In the genomic region with DNA sequence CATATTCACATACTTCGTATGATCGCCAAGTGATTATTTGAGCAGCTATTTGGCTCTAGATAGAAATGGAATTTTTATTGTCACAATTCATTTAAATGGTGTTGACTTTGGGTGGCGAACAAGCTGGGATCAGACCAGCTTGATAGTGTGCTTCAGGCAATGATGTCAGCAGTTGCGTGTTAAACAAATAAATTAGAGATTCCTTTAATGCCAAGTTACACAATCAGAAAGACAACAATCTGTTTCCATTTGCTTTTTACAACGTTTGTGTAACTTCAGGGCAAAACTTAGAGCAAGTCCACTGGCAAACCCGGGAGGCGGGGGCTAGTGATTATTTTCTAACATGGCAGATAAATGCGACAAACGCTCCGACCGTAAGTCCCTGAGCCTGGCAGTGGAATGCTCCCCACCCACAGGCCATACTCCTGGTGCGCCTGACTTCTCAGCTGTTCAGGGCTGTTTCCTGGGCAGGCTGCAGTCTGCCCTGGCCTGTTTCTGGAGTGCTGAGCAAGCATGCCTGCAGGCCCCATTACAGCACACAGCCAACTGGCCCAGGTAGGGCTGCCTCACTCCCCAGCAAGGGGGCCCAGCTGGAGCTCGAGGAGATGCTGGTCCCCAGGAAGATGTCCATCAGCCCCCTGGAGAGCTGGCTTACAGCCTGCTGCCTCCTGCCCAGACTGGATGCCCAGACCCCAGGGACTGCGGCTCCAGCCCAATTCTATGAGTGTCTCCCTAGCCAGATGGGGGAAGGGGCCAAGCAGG, we compare ENCODE assay signal across 1 cellular context.
TF ChIP-seq lines count a peak whose summit lies in the region.

No MANE protein-coding gene starts in this region.

TF ChIP-seq in HEK293, 187 proteins besides CTCF, POLR2A, EP300 and RAD21 (continued from another document and continues in another):
- TF ChIP-seq, protein P1, sequence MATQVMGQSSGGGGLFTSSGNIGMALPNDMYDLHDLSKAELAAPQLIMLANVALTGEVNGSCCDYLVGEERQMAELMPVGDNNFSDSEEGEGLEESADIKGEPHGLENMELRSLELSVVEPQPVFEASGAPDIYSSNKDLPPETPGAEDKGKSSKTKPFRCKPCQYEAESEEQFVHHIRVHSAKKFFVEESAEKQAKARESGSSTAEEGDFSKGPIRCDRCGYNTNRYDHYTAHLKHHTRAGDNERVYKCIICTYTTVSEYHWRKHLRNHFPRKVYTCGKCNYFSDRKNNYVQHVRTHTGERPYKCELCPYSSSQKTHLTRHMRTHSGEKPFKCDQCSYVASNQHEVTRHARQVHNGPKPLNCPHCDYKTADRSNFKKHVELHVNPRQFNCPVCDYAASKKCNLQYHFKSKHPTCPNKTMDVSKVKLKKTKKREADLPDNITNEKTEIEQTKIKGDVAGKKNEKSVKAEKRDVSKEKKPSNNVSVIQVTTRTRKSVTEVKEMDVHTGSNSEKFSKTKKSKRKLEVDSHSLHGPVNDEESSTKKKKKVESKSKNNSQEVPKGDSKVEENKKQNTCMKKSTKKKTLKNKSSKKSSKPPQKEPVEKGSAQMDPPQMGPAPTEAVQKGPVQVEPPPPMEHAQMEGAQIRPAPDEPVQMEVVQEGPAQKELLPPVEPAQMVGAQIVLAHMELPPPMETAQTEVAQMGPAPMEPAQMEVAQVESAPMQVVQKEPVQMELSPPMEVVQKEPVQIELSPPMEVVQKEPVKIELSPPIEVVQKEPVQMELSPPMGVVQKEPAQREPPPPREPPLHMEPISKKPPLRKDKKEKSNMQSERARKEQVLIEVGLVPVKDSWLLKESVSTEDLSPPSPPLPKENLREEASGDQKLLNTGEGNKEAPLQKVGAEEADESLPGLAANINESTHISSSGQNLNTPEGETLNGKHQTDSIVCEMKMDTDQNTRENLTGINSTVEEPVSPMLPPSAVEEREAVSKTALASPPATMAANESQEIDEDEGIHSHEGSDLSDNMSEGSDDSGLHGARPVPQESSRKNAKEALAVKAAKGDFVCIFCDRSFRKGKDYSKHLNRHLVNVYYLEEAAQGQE (tag by site-specific recombination; IDR thresholded peaks at IDR 0.05): 0 out of 2 replicates have a peak, but pooled peaks have one; percentile 9
- TF ChIP-seq ZNF837 (tag by site-specific recombination; IDR thresholded peaks at IDR 0.05) (no peak), ZNF354C (tag by site-specific recombination; IDR thresholded peaks at IDR 0.05; ENCODE audit: borderline replicate concordance, low read depth) (no peak), ZNF37A (tag by site-specific recombination; IDR thresholded peaks at IDR 0.05) (no peak), ZNF184 (tag by site-specific recombination; IDR thresholded peaks at IDR 0.05) (peak; percentile 94), ZNF701 (tag by site-specific recombination; IDR thresholded peaks at IDR 0.05) (no peak), ZNF248 (tag by site-specific recombination; IDR thresholded peaks at IDR 0.05) (no peak), ZSCAN16 (tag by site-specific recombination; IDR thresholded peaks at IDR 0.05) (0 out of 2 replicates have a peak, but pooled peaks have one; percentile 67), ZNF24 (tag by site-specific recombination; IDR thresholded peaks at IDR 0.05) (peak; percentile 98), ZNF48 (tag by site-specific recombination; IDR thresholded peaks at IDR 0.05) (no peak), SP2 (tag by site-specific recombination; IDR thresholded peaks at IDR 0.05) (peak; percentile 31; the same call in 1 of the 2 replicates), ZNF664 (tag by site-specific recombination; IDR thresholded peaks at IDR 0.05) (peak; percentile 100), MEIS1 (CRISPR knock-in tag; IDR thresholded peaks at IDR 0.05; ENCODE audit: borderline replicate concordance) (no peak), ZNF223 (tag by site-specific recombination; IDR thresholded peaks at IDR 0.05) (no peak), REPIN1 (tag by site-specific recombination; IDR thresholded peaks at IDR 0.05; ENCODE audit: low read depth) (no peak; the same call in 1 of the 2 replicates), GLI4 (tag by site-specific recombination; IDR thresholded peaks at IDR 0.05) (no peak), ZNF239 (tag by site-specific recombination; IDR thresholded peaks at IDR 0.05) (peak; percentile 86; the same call in 1 of the 2 replicates), GLIS2 (tag by site-specific recombination; IDR thresholded peaks at IDR 0.05) (peak; percentile 75), SCRT1 (tag by site-specific recombination; IDR thresholded peaks at IDR 0.05; ENCODE audit: borderline replicate concordance) (peak; percentile 88; the same call in 1 of the 2 replicates), ZNF169 (tag by site-specific recombination; IDR thresholded peaks at IDR 0.05) (no peak), ZNF175 (tag by site-specific recombination; IDR thresholded peaks at IDR 0.05) (no peak), EGR2 (tag by site-specific recombination; IDR thresholded peaks at IDR 0.05; ENCODE audit: low read depth) (0 out of 2 replicates have a peak, but pooled peaks have one; percentile 30), ZIC2 (tag by site-specific recombination; IDR thresholded peaks at IDR 0.05) (peak; percentile 99), ZNF324 (tag by site-specific recombination; IDR thresholded peaks at IDR 0.05) (peak; percentile 98), YY1 (tag by site-specific recombination; IDR thresholded peaks at IDR 0.05) (peak; percentile 66; the same call in 1 of the 2 replicates), TCF7L2 (IDR thresholded peaks at IDR 0.05; ENCODE audit: borderline replicate concordance, low read depth, low read length) (peak; percentile 82), ZNF140 (tag by site-specific recombination; IDR thresholded peaks at IDR 0.05) (no peak), OVOL3 (tag by site-specific recombination; IDR thresholded peaks at IDR 0.05) (peak; percentile 99), ZNF768 (tag by site-specific recombination; IDR thresholded peaks at IDR 0.05) (no peak; the same call in 1 of the 2 replicates), ZNF341 (tag by site-specific recombination; IDR thresholded peaks at IDR 0.05; ENCODE audit: low read depth) (peak; percentile 80), ZNF529 (tag by site-specific recombination; IDR thresholded peaks at IDR 0.05; ENCODE audit: insufficient replicate concordance) (no peak), ZNF549 (tag by site-specific recombination; IDR thresholded peaks at IDR 0.05) (no peak), ZNF138 (tag by site-specific recombination; IDR thresholded peaks at IDR 0.05; ENCODE audit: borderline replicate concordance) (no peak), OSR2 (tag by site-specific recombination; IDR thresholded peaks at IDR 0.05) (peak; percentile 97), ZNF146 (tag by site-specific recombination; IDR thresholded peaks at IDR 0.05) (peak; percentile 88), ZXDB (tag by site-specific recombination; IDR thresholded peaks at IDR 0.05) (peak; percentile 99), TRIM28 (IDR thresholded peaks at IDR 0.05; ENCODE audit: borderline replicate concordance, low read length) (peak; percentile 88), ZNF777 (tag by site-specific recombination; IDR thresholded peaks at IDR 0.05; ENCODE audit: borderline replicate concordance) (no peak), ZSCAN23 (tag by site-specific recombination; IDR thresholded peaks at IDR 0.05) (peak; percentile 99), ZFP69B (tag by site-specific recombination; IDR thresholded peaks at IDR 0.05) (peak; percentile 83), SP7 (tag by site-specific recombination; IDR thresholded peaks at IDR 0.05) (peak; percentile 95), ZFP41 (tag by site-specific recombination; IDR thresholded peaks at IDR 0.05; ENCODE audit: borderline replicate concordance) (no peak), ZNF416 (tag by site-specific recombination; IDR thresholded peaks at IDR 0.05) (no peak)
- TF ChIP-seq, protein P2, sequence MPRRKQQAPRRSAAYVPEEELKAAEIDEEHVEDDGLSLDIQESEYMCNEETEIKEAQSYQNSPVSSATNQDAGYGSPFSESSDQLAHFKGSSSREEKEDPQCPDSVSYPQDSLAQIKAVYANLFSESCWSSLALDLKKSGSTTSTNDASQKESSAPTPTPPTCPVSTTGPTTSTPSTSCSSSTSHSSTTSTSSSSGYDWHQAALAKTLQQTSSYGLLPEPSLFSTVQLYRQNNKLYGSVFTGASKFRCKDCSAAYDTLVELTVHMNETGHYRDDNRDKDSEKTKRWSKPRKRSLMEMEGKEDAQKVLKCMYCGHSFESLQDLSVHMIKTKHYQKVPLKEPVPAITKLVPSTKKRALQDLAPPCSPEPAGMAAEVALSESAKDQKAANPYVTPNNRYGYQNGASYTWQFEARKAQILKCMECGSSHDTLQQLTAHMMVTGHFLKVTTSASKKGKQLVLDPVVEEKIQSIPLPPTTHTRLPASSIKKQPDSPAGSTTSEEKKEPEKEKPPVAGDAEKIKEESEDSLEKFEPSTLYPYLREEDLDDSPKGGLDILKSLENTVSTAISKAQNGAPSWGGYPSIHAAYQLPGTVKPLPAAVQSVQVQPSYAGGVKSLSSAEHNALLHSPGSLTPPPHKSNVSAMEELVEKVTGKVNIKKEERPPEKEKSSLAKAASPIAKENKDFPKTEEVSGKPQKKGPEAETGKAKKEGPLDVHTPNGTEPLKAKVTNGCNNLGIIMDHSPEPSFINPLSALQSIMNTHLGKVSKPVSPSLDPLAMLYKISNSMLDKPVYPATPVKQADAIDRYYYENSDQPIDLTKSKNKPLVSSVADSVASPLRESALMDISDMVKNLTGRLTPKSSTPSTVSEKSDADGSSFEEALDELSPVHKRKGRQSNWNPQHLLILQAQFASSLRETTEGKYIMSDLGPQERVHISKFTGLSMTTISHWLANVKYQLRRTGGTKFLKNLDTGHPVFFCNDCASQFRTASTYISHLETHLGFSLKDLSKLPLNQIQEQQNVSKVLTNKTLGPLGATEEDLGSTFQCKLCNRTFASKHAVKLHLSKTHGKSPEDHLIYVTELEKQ (tag by site-specific recombination; IDR thresholded peaks at IDR 0.05; ENCODE audit: borderline replicate concordance): peak; percentile 99
- TF ChIP-seq, protein P3, sequence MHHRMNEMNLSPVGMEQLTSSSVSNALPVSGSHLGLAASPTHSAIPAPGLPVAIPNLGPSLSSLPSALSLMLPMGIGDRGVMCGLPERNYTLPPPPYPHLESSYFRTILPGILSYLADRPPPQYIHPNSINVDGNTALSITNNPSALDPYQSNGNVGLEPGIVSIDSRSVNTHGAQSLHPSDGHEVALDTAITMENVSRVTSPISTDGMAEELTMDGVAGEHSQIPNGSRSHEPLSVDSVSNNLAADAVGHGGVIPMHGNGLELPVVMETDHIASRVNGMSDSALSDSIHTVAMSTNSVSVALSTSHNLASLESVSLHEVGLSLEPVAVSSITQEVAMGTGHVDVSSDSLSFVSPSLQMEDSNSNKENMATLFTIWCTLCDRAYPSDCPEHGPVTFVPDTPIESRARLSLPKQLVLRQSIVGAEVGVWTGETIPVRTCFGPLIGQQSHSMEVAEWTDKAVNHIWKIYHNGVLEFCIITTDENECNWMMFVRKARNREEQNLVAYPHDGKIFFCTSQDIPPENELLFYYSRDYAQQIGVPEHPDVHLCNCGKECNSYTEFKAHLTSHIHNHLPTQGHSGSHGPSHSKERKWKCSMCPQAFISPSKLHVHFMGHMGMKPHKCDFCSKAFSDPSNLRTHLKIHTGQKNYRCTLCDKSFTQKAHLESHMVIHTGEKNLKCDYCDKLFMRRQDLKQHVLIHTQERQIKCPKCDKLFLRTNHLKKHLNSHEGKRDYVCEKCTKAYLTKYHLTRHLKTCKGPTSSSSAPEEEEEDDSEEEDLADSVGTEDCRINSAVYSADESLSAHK (tag by site-specific recombination; IDR thresholded peaks at IDR 0.05): peak; percentile 96
- TF ChIP-seq, protein P4, sequence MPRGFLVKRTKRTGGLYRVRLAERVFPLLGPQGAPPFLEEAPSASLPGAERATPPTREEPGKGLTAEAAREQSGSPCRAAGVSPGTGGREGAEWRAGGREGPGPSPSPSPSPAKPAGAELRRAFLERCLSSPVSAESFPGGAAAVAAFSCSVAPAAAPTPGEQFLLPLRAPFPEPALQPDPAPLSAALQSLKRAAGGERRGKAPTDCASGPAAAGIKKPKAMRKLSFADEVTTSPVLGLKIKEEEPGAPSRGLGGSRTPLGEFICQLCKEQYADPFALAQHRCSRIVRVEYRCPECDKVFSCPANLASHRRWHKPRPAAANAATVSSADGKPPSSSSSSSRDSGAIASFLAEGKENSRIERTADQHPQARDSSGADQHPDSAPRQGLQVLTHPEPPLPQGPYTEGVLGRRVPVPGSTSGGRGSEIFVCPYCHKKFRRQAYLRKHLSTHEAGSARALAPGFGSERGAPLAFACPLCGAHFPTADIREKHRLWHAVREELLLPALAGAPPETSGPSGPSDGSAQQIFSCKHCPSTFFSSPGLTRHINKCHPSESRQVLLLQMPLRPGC (tag by site-specific recombination; IDR thresholded peaks at IDR 0.05): peak; percentile 100
- TF ChIP-seq, protein P5, sequence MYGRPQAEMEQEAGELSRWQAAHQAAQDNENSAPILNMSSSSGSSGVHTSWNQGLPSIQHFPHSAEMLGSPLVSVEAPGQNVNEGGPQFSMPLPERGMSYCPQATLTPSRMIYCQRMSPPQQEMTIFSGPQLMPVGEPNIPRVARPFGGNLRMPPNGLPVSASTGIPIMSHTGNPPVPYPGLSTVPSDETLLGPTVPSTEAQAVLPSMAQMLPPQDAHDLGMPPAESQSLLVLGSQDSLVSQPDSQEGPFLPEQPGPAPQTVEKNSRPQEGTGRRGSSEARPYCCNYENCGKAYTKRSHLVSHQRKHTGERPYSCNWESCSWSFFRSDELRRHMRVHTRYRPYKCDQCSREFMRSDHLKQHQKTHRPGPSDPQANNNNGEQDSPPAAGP (tag by site-specific recombination; IDR thresholded peaks at IDR 0.05): peak; percentile 99
- TF ChIP-seq, protein P6, sequence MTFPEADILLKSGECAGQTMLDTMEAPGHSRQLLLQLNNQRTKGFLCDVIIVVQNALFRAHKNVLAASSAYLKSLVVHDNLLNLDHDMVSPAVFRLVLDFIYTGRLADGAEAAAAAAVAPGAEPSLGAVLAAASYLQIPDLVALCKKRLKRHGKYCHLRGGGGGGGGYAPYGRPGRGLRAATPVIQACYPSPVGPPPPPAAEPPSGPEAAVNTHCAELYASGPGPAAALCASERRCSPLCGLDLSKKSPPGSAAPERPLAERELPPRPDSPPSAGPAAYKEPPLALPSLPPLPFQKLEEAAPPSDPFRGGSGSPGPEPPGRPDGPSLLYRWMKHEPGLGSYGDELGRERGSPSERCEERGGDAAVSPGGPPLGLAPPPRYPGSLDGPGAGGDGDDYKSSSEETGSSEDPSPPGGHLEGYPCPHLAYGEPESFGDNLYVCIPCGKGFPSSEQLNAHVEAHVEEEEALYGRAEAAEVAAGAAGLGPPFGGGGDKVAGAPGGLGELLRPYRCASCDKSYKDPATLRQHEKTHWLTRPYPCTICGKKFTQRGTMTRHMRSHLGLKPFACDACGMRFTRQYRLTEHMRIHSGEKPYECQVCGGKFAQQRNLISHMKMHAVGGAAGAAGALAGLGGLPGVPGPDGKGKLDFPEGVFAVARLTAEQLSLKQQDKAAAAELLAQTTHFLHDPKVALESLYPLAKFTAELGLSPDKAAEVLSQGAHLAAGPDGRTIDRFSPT (tag by site-specific recombination; IDR thresholded peaks at IDR 0.05): no peak
- TF ChIP-seq, protein P7, sequence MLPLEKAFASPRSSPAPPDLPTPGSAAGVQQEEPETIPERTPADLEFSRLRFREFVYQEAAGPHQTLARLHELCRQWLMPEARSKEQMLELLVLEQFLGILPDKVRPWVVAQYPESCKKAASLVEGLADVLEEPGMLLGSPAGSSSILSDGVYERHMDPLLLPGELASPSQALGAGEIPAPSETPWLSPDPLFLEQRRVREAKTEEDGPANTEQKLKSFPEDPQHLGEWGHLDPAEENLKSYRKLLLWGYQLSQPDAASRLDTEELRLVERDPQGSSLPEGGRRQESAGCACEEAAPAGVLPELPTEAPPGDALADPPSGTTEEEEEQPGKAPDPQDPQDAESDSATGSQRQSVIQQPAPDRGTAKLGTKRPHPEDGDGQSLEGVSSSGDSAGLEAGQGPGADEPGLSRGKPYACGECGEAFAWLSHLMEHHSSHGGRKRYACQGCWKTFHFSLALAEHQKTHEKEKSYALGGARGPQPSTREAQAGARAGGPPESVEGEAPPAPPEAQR (tag by site-specific recombination; IDR thresholded peaks at IDR 0.05): peak; percentile 72; the same call in 1 of the 2 replicates
